In genomic region chr19:7658219-7658686, GRCh38 we compare ENCODE assay signal across 11 cellular contexts. TPM values are rescaled to one million over a fixed set of nuclear protein-coding genes. Genes with fewer than 3 reads are reported as not detected.
DNase-seq lines count a peak whose midpoint lies in the region; ATAC-seq and TF ChIP-seq lines count a peak whose summit lies in the region.
"Had no signal": no experiment of that assay in that cellular context is flagged by ENCODE, and none has a peak within 500 bp of the region (broad histone marks: within the 10 kb centered on the region; RNA-seq: fewer than 3 reads in every experiment).

No MANE protein-coding gene starts in this region.

- TF ChIP-seq CTCF in neural cell (IDR thresholded peaks at IDR 0.05; ENCODE audit: poor library complexity, severe bottlenecking) = no peak

- peak overlapping the region; percentile 64 for H3K27ac ChIP-seq in neural cell (ENCODE audit: low read length)
- H3K27ac ChIP-seq: A549 had no signal

- no peak overlapping the region for H3K9ac ChIP-seq in neural cell (ENCODE audit: low read length)

- H3K9me2 ChIP-seq in neural cell (ENCODE audit: insufficient read depth, low read length) = no peaks in the 10 kb centered on the region

- H3F3A ChIP-seq in neural cell (ENCODE audit: insufficient read depth, low read length, poor library complexity, severe bottlenecking) = no peaks in the 10 kb centered on the region

- no peaks in the 10 kb centered on the region for H3K79me2 ChIP-seq in neural cell (replicated peaks; ENCODE audit: insufficient read depth, low read length)

- H3K36me3 ChIP-seq in neural cell (ENCODE audit: insufficient read depth, low read length) = no peaks in the 10 kb centered on the region

- no peaks in the 10 kb centered on the region for H4K20me1 ChIP-seq in neural cell (ENCODE audit: insufficient read depth)

- no peaks in the 10 kb centered on the region for H3K27me3 ChIP-seq in neural cell (ENCODE audit: insufficient read depth, low read depth, low read length)

- no peak overlapping the region for H2AFZ ChIP-seq in neural cell (ENCODE audit: low read depth, low read length)

- peak; percentile 52 for DNase-seq in NCI-H1436 (lab: John Stamatoyannopoulos, UW)
- no peak for DNase-seq in NCI-H1436 treated with DMSO at 0.1 percent for 48 hours (lab: John Stamatoyannopoulos, UW)
- peak; percentile 23 for DNase-seq in activated CD4-positive, alpha-beta T cell treated with anti-CD3 and anti-CD28 coated beads, Interleukin-2, amount 50 U/mL, for 1 hour
- no peak for DNase-seq in AG08395 (ENCODE audit: low spot score)
- no peak for DNase-seq in DMS114 treated with DMSO at 0.1 percent for 48 hours (lab: John Stamatoyannopoulos, UW; ENCODE audit: unreplicated experiment)
- no peak for DNase-seq in sciatic nerve (ENCODE audit: low spot score)

- peak; percentile 75 for ATAC-seq in HG03066 (IDR thresholded peaks at IDR 0.05; ENCODE audit: low read depth, unreplicated experiment)
- no peak for ATAC-seq in sciatic nerve
- ATAC-seq: A549 had no signal

- no peaks in the 10 kb centered on the region for H3K9me3 ChIP-seq in neural cell (ENCODE audit: low read length)
- H3K9me3 ChIP-seq: A549 had no signal

- intact Hi-C loops in sciatic nerve (cut with DNase I) = no loop called here

- no peak overlapping the region for H3K4me3 ChIP-seq in neural cell (ENCODE audit: low read length)
- H3K4me3 ChIP-seq: A549 had no signal

- no peak for TF ChIP-seq RAD21 in neural cell (conservative IDR thresholded peaks at IDR 0.05)

- no peak overlapping the region for H3K4me2 ChIP-seq in neural cell (ENCODE audit: low read length)
- H3K4me2 ChIP-seq: A549 had no signal

- peak; percentile 16 for TF ChIP-seq EP300 in neural cell (conservative IDR thresholded peaks at IDR 0.05; ENCODE audit: poor library complexity, severe bottlenecking)

TF ChIP-seq in neural cell, 6 proteins besides CTCF, POLR2A, EP300 and RAD21:
- TF ChIP-seq POLR2AphosphoS5 (IDR thresholded peaks at IDR 0.05) = peak; percentile 12
- TF ChIP-seq TAF1 (IDR thresholded peaks at IDR 0.05; ENCODE audit: low read depth) = no peak
- TF ChIP-seq EZH2 (IDR thresholded peaks at IDR 0.05; ENCODE audit: borderline replicate concordance, insufficient read depth, low read length, poor library complexity, severe bottlenecking) = no peak
- TF ChIP-seq SMC3 (conservative IDR thresholded peaks at IDR 0.05; ENCODE audit: poor library complexity) = no peak

RNA-seq across cellular contexts. Expression of gene RETN, which starts 10.6 kb away (rescaled TPM):
- polyA plus RNA-seq in neural cell = not detected in 2 replicates
- polyA minus RNA-seq in neural cell = not detected in 2 replicates
- total RNA-seq in sciatic nerve = 1.1 TPM
- total RNA-seq: fibroblast of lung, RPMI7951 had no signal
- polyA plus RNA-seq: A549, fibroblast of lung had no signal

RNA-seq across cellular contexts. Expression of gene MCEMP1, which starts 18.6 kb away (rescaled TPM):
- 0.22 TPM in 1 of 2 replicates, not detected in the other for polyA plus RNA-seq in neural cell
- polyA minus RNA-seq in neural cell = not detected in 2 replicates
- 2.6 TPM for total RNA-seq in sciatic nerve
- total RNA-seq: fibroblast of lung, RPMI7951 had no signal
- polyA plus RNA-seq: fibroblast of lung had no signal

RNA-seq across cellular contexts. Expression of gene STXBP2, which starts 21.3 kb away (rescaled TPM):
- 1.7 and 7.8 TPM in 2 replicates for polyA plus RNA-seq in neural cell
- 3.8 and 5.4 TPM in 2 replicates for polyA minus RNA-seq in neural cell
- 30.1 TPM for total RNA-seq in sciatic nerve

RNA-seq across cellular contexts. Expression of gene TRAPPC5, which starts 22.4 kb away (rescaled TPM):
- polyA plus RNA-seq in neural cell = 88.5 and 113 TPM in 2 replicates
- polyA minus RNA-seq in neural cell = 18.0 and 23.4 TPM in 2 replicates
- 58.0 TPM for total RNA-seq in sciatic nerve

RNA-seq across cellular contexts. Expression of gene PCP2, which starts 24.7 kb away (rescaled TPM):
- polyA plus RNA-seq in neural cell = not detected in 2 replicates
- not detected in 2 replicates for polyA minus RNA-seq in neural cell
- not detected for total RNA-seq in sciatic nerve
- total RNA-seq: fibroblast of lung, RPMI7951 had no signal
- polyA plus RNA-seq: fibroblast of lung had no signal

Comparison
In these comparisons a context has a peak if more than half of its experiments do, and no peak if none do; other contexts are left out.
1. DNase-seq: peak in NCI-H1436 (single experiment) and activated CD4-positive, alpha-beta T cell treated with anti-CD3 and anti-CD28 coated beads, Interleukin-2, amount 50 U/mL, for 1 hour (single experiment); none in NCI-H1436 treated with DMSO at 0.1 percent for 48 hours (single experiment), AG08395 (single experiment), DMS114 treated with DMSO at 0.1 percent for 48 hours (single experiment) and sciatic nerve (single experiment).